Comparison of ENCODE assay signal across 1 cellular context in the genomic region with DNA sequence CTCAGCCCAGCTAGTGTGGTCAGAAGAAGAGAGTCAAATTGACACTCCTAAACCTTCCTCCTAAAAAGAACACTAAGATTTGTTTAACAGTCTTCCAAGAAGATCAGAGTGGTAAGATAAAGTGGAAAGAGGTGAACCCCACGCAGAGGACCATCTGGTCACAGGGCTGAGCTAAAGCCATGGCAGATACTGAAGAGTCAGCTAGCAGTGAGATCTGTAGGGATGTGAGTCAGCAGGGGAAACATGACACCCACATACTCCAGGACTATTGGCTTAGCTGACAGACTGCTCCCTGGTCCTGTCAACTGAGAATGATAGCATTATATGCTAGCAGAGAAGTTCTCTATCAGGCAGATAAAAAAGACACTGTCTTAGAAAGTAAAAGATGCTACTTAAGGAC.
A peak's percentile ranks its signal among the peaks of the same experiment; 100 is the strongest.
TF ChIP-seq lines count a peak whose summit lies in the region.

No MANE protein-coding gene starts in this region.

TF ChIP-seq in K562, 482 proteins besides CTCF, POLR2A, EP300 and RAD21 (continued from another document and continues in another):
- no peak for TF ChIP-seq CBX3 (IDR thresholded peaks at IDR 0.05; ENCODE audit: borderline replicate concordance in 1 of 2, low read length in 2 of 2)
- peak in 1 of 2 experiments; percentile 87; a peak in 3 of 4 replicates for TF ChIP-seq RCOR1 (IDR thresholded peaks at IDR 0.05; ENCODE audit: borderline replicate concordance in 1 of 2, low read depth in 2 of 2, low read length in 2 of 2)
- no peak for TF ChIP-seq FUS (optimal IDR thresholded peaks at IDR 0.05; ENCODE audit: low read depth, low read length)
- peak; percentile 62; the same call in 1 of the 2 replicates for TF ChIP-seq SMARCA4 (IDR thresholded peaks at IDR 0.05)
- TF ChIP-seq, protein P1, sequence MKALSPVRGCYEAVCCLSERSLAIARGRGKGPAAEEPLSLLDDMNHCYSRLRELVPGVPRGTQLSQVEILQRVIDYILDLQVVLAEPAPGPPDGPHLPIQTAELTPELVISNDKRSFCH (CRISPR knock-in tag; IDR thresholded peaks at IDR 0.05): no peak
- TF ChIP-seq, protein P1 (tag; IDR thresholded peaks at IDR 0.05): no peak
- TF ChIP-seq, protein P2, sequence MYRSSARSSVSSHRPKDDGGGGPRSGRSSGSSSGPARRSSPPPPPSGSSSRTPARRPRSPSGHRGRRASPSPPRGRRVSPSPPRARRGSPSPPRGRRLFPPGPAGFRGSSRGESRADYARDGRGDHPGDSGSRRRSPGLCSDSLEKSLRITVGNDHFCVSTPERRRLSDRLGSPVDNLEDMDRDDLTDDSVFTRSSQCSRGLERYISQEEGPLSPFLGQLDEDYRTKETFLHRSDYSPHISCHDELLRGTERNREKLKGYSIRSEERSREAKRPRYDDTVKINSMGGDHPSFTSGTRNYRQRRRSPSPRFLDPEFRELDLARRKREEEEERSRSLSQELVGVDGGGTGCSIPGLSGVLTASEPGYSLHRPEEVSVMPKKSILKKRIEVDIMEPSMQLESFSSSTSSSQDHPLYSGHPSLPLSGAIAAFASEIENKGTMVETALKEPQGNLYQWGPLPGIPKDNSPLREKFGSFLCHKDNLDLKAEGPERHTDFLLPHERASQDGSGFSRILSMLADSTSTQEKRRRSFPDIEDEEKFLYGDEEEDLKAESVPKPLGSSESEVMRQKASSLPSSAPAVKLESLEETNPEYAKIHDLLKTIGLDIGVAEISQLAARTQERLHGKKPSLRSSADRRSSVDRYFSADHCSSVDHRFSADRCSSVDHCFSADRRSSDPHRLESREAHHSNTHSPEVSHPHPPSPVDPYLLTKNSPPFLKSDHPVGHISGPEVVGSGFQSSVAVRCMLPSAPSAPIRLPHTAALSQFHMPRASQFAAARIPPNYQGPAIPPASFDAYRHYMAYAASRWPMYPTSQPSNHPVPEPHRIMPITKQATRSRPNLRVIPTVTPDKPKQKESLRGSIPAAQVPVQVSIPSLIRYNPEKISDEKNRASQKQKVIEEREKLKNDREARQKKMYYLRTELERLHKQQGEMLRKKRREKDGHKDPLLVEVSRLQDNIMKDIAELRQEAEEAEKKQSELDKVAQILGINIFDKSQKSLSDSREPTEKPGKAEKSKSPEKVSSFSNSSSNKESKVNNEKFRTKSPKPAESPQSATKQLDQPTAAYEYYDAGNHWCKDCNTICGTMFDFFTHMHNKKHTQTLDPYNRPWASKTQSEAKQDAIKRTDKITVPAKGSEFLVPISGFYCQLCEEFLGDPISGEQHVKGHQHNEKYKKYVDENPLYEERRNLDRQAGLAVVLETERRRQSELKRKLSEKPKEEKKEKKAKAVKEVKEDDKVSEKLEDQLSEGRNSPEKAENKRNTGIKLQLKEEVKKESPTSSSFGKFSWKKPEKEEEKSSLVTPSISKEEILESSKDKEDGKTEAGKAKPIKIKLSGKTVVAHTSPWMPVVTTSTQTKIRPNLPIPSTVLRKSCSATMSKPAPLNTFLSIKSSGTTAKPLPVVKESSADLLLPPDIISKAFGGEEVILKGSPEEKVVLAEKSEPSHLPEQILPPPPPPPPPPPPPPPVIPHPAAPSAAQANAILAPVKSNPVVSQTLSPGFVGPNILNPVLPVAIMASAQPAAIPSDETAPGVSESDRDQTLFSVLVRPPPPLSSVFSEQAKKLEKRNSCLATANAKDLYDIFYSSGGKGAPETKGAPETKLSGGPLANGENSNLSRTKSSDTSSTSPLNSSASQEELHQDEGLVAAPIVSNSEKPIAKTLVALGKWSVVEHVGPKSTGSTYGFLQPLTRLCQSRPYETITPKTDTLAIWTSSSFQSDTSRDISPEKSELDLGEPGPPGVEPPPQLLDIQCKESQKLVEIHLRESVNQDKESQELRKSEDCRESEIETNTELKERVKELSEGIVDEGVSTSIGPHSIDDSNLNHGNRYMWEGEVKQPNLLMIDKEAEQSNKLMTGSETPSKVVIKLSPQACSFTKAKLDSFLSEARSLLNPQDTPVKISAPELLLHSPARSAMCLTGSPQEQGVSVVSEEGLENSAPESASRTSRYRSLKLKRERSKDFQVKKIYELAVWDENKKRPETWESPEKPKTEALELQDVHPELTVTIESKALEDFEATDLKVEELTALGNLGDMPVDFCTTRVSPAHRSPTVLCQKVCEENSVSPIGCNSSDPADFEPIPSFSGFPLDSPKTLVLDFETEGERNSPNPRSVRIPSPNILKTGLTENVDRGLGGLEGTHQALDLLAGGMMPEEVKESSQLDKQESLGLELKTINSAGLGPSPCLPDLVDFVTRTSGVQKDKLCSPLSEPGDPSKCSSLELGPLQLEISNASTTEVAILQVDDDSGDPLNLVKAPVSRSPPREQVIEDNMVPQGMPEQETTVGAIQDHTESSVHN (IDR thresholded peaks at IDR 0.05; ENCODE audit: borderline replicate concordance in 1 of 2, low read depth in 1 of 2): no peak
- TF ChIP-seq ZNF175 (CRISPR knock-in tag; IDR thresholded peaks at IDR 0.05; ENCODE audit: low read depth): no peak
- no peak for TF ChIP-seq SMC3 (conservative IDR thresholded peaks at IDR 0.05; ENCODE audit: insufficient read depth, low read depth, low read length)
- TF ChIP-seq KLF6 (CRISPR knock-in tag; IDR thresholded peaks at IDR 0.05; ENCODE audit: borderline replicate concordance): no peak
- no peak for TF ChIP-seq NCOA4 (IDR thresholded peaks at IDR 0.05; ENCODE audit: partially characterized antibody)
- no peak for TF ChIP-seq NFYB (IDR thresholded peaks at IDR 0.05; ENCODE audit: extremely low read depth, insufficient read length)
- TF ChIP-seq NFE2 (IDR thresholded peaks at IDR 0.05; ENCODE audit: low read depth): peak; percentile 76
- TF ChIP-seq, protein P3, sequence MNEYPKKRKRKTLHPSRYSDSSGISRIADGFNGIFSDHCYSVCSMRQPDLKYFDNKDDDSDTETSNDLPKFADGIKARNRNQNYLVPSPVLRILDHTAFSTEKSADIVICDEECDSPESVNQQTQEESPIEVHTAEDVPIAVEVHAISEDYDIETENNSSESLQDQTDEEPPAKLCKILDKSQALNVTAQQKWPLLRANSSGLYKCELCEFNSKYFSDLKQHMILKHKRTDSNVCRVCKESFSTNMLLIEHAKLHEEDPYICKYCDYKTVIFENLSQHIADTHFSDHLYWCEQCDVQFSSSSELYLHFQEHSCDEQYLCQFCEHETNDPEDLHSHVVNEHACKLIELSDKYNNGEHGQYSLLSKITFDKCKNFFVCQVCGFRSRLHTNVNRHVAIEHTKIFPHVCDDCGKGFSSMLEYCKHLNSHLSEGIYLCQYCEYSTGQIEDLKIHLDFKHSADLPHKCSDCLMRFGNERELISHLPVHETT (CRISPR knock-in tag; conservative IDR thresholded peaks at IDR 0.05 in 1 of 2, IDR thresholded peaks at IDR 0.05 in 1 of 2): no peak
- TF ChIP-seq ZNF764 (CRISPR knock-in tag; IDR thresholded peaks at IDR 0.05; ENCODE audit: low read depth): no peak
- TF ChIP-seq BACH1 (tag; IDR thresholded peaks at IDR 0.05): peak; percentile 40; the same call in 1 of the 2 replicates
- TF ChIP-seq, protein P4, sequence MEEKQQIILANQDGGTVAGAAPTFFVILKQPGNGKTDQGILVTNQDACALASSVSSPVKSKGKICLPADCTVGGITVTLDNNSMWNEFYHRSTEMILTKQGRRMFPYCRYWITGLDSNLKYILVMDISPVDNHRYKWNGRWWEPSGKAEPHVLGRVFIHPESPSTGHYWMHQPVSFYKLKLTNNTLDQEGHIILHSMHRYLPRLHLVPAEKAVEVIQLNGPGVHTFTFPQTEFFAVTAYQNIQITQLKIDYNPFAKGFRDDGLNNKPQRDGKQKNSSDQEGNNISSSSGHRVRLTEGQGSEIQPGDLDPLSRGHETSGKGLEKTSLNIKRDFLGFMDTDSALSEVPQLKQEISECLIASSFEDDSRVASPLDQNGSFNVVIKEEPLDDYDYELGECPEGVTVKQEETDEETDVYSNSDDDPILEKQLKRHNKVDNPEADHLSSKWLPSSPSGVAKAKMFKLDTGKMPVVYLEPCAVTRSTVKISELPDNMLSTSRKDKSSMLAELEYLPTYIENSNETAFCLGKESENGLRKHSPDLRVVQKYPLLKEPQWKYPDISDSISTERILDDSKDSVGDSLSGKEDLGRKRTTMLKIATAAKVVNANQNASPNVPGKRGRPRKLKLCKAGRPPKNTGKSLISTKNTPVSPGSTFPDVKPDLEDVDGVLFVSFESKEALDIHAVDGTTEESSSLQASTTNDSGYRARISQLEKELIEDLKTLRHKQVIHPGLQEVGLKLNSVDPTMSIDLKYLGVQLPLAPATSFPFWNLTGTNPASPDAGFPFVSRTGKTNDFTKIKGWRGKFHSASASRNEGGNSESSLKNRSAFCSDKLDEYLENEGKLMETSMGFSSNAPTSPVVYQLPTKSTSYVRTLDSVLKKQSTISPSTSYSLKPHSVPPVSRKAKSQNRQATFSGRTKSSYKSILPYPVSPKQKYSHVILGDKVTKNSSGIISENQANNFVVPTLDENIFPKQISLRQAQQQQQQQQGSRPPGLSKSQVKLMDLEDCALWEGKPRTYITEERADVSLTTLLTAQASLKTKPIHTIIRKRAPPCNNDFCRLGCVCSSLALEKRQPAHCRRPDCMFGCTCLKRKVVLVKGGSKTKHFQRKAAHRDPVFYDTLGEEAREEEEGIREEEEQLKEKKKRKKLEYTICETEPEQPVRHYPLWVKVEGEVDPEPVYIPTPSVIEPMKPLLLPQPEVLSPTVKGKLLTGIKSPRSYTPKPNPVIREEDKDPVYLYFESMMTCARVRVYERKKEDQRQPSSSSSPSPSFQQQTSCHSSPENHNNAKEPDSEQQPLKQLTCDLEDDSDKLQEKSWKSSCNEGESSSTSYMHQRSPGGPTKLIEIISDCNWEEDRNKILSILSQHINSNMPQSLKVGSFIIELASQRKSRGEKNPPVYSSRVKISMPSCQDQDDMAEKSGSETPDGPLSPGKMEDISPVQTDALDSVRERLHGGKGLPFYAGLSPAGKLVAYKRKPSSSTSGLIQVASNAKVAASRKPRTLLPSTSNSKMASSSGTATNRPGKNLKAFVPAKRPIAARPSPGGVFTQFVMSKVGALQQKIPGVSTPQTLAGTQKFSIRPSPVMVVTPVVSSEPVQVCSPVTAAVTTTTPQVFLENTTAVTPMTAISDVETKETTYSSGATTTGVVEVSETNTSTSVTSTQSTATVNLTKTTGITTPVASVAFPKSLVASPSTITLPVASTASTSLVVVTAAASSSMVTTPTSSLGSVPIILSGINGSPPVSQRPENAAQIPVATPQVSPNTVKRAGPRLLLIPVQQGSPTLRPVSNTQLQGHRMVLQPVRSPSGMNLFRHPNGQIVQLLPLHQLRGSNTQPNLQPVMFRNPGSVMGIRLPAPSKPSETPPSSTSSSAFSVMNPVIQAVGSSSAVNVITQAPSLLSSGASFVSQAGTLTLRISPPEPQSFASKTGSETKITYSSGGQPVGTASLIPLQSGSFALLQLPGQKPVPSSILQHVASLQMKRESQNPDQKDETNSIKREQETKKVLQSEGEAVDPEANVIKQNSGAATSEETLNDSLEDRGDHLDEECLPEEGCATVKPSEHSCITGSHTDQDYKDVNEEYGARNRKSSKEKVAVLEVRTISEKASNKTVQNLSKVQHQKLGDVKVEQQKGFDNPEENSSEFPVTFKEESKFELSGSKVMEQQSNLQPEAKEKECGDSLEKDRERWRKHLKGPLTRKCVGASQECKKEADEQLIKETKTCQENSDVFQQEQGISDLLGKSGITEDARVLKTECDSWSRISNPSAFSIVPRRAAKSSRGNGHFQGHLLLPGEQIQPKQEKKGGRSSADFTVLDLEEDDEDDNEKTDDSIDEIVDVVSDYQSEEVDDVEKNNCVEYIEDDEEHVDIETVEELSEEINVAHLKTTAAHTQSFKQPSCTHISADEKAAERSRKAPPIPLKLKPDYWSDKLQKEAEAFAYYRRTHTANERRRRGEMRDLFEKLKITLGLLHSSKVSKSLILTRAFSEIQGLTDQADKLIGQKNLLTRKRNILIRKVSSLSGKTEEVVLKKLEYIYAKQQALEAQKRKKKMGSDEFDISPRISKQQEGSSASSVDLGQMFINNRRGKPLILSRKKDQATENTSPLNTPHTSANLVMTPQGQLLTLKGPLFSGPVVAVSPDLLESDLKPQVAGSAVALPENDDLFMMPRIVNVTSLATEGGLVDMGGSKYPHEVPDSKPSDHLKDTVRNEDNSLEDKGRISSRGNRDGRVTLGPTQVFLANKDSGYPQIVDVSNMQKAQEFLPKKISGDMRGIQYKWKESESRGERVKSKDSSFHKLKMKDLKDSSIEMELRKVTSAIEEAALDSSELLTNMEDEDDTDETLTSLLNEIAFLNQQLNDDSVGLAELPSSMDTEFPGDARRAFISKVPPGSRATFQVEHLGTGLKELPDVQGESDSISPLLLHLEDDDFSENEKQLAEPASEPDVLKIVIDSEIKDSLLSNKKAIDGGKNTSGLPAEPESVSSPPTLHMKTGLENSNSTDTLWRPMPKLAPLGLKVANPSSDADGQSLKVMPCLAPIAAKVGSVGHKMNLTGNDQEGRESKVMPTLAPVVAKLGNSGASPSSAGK (IDR thresholded peaks at IDR 0.05): no peak
- TF ChIP-seq NR2C2 (CRISPR knock-in tag; IDR thresholded peaks at IDR 0.05): no peak
- no peak for TF ChIP-seq NR2C2 (tag; IDR thresholded peaks at IDR 0.05)
- TF ChIP-seq NCOR1 (IDR thresholded peaks at IDR 0.05): peak; percentile 33; the same call in 1 of the 2 replicates
- no peak for TF ChIP-seq FOXK1 (CRISPR knock-in tag; IDR thresholded peaks at IDR 0.05; ENCODE audit: borderline replicate concordance)
- TF ChIP-seq ZNF316 (IDR thresholded peaks at IDR 0.05): peak; percentile 57; the same call in 1 of the 2 replicates
- no peak for TF ChIP-seq TBL1XR1 (IDR thresholded peaks at IDR 0.05; ENCODE audit: low read length in 2 of 2)
- TF ChIP-seq, protein P5, sequence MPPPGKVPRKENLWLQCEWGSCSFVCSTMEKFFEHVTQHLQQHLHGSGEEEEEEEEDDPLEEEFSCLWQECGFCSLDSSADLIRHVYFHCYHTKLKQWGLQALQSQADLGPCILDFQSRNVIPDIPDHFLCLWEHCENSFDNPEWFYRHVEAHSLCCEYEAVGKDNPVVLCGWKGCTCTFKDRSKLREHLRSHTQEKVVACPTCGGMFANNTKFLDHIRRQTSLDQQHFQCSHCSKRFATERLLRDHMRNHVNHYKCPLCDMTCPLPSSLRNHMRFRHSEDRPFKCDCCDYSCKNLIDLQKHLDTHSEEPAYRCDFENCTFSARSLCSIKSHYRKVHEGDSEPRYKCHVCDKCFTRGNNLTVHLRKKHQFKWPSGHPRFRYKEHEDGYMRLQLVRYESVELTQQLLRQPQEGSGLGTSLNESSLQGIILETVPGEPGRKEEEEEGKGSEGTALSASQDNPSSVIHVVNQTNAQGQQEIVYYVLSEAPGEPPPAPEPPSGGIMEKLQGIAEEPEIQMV (tag; conservative IDR thresholded peaks at IDR 0.05; ENCODE audit: low read depth): no peak
- TF ChIP-seq ZEB2 (IDR thresholded peaks at IDR 0.05): peak; percentile 36; the same call in 1 of the 2 replicates
- TF ChIP-seq CBX2 (IDR thresholded peaks at IDR 0.05; ENCODE audit: insufficient read depth, low read length, poor library complexity, severe bottlenecking): no peak
- no peak for TF ChIP-seq DIDO1 (tag; IDR thresholded peaks at IDR 0.05; ENCODE audit: low read depth)
- peak; percentile 76 for TF ChIP-seq EGR1 (conservative IDR thresholded peaks at IDR 0.05)
- no peak for TF ChIP-seq ETS2 (tag; IDR thresholded peaks at IDR 0.05; ENCODE audit: borderline replicate concordance, poor library complexity, severe bottlenecking)
- no peak for TF ChIP-seq OTX1 (CRISPR knock-in tag; IDR thresholded peaks at IDR 0.05)
- TF ChIP-seq, protein P6, sequence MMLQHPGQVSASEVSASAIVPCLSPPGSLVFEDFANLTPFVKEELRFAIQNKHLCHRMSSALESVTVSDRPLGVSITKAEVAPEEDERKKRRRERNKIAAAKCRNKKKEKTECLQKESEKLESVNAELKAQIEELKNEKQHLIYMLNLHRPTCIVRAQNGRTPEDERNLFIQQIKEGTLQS (IDR thresholded peaks at IDR 0.05): peak; percentile 67
- TF ChIP-seq, protein P6 (CRISPR knock-in tag; conservative IDR thresholded peaks at IDR 0.05): no peak
- TF ChIP-seq ZSCAN29 (IDR thresholded peaks at IDR 0.05): no peak
- no peak for TF ChIP-seq TAF7 (tag; IDR thresholded peaks at IDR 0.05)
- TF ChIP-seq HDAC1 (IDR thresholded peaks at IDR 0.05): peak in 1 of 2 experiments; percentile 70; a peak in 1 of 4 replicates
